24 cellular contexts compared by ENCODE assay signal in the genomic region with DNA sequence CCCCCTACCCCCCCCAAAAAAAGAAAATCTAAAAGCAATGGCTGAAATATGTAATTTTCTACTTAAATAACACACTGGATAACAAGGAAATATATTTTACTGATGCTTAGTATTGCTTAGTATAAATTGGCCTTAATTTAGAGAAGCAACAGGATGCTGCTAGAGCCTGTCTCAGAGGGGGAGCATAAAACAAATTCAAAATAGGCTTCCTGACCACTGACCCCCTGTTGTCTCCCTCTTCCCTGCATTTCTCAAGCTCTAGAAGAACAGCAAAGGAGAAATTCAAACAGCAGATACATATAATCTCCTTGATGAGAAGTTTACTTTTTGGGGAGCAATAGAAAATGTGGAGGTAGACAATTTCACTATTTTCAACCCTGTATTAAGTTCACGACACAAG.
DNase-seq lines count a peak whose midpoint lies in the region; ATAC-seq, FAIRE-seq and TF ChIP-seq lines count a peak whose summit lies in the region.
"Had no signal": no experiment of that assay in that cellular context is flagged by ENCODE, and none has a peak within 500 bp of the region (broad histone marks: within the 10 kb centered on the region; RNA-seq: fewer than 3 reads in every experiment).

No MANE protein-coding gene starts in this region.

- H2AFZ ChIP-seq in GM23248 (peak overlapping the region; percentile 15; the same call in 1 of the 2 replicates), OCI-LY1 (ENCODE audit: low read length) (0 out of 2 replicates have a peak overlapping the region, but pooled peaks have one; percentile 40)

- in situ Hi-C loops in GM23248 (cut with MboI) = no loop called here

- no peaks in the 10 kb centered on the region for H3K27me3 ChIP-seq in GM23248 (replicated peaks; ENCODE audit: insufficient read depth)
- H3K27me3 ChIP-seq in OCI-LY1 (ENCODE audit: insufficient read depth, low read length) = no peaks in the 10 kb centered on the region
- H3K27me3 ChIP-seq in WERI-Rb-1 (ENCODE audit: insufficient read depth, low read depth, severe bottlenecking) = no peaks in the 10 kb centered on the region
- H3K27me3 ChIP-seq: BLaER1 had no signal

- H3K9me2 ChIP-seq in GM23248 (ENCODE audit: insufficient read depth) (no peaks in the 10 kb centered on the region), OCI-LY1 (ENCODE audit: low read depth, low read length) (no peaks in the 10 kb centered on the region)

- DNase-seq in GM23248 (no peak), iPS DF 19.7 (ENCODE audit: low read depth, low spot score) (peak; percentile 9), smooth muscle cell of the brain vasculature (ENCODE audit: low read depth, low spot score) (peak; percentile 44), WERI-Rb-1 (no peak), RCC 7860 (ENCODE audit: low spot score) (no peak)
- DNase-seq: CD4-positive, CD25-positive, alpha-beta regulatory T cell; GOT3; HCEC 1CT; NCI-H1092 treated with DMSO at 0.1 percent for 48 hours; NCI-H1436; NCI-H187 treated with DMSO at 0.1 percent for 48 hours; NCI-H2171 treated with DMSO at 0.1 percent for 48 hours; NCI-H345; NCI-H510A treated with DMSO at 0.1 percent for 48 hours; NCI-H774; NK-92 treated with Interleukin-12 subunit alpha and Interleukin-12 subunit beta, amount 100 ng/mL, for 24 hours; SHP77 treated with DMSO at 0.1 percent for 48 hours had no signal

- H3K4me1 ChIP-seq in GM23248 (ENCODE audit: insufficient read depth) (no peaks in the 10 kb centered on the region), OCI-LY1 (ENCODE audit: insufficient read depth, low read length, severe bottlenecking) (peaks cover 3% of the 10 kb centered on the region)

- H4K20me1 ChIP-seq in GM23248 (ENCODE audit: insufficient read depth) = no peaks in the 10 kb centered on the region
- H4K20me1 ChIP-seq in OCI-LY1 (ENCODE audit: insufficient read depth, low read length) = no peaks in the 10 kb centered on the region
- H4K20me1 ChIP-seq: BLaER1 had no signal

- no peak overlapping the region for H3K4me2 ChIP-seq in GM23248 (ENCODE audit: unreplicated experiment)
- no peak overlapping the region for H3K4me2 ChIP-seq in OCI-LY1 (ENCODE audit: low read length)
- H3K4me2 ChIP-seq: BLaER1 had no signal

- no peak overlapping the region for H3K27ac ChIP-seq in GM23248
- no peak overlapping the region for H3K27ac ChIP-seq in OCI-LY1 (ENCODE audit: low read depth, low read length, poor library complexity, severe bottlenecking)
- H3K27ac ChIP-seq in WERI-Rb-1 = no peak overlapping the region
- H3K27ac ChIP-seq: BLaER1, HL-60, SK-N-MC had no signal

- H3K36me3 ChIP-seq in GM23248 (ENCODE audit: low read depth) (peaks cover 4% of the 10 kb centered on the region; the same call in 1 of the 2 replicates), OCI-LY1 (ENCODE audit: insufficient read depth, low read length) (no peaks in the 10 kb centered on the region), WERI-Rb-1 (no peaks in the 10 kb centered on the region)
- H3K36me3 ChIP-seq: BLaER1 had no signal

- ATAC-seq in HG03521 (IDR thresholded peaks at IDR 0.05; ENCODE audit: unreplicated experiment) = no peak
- ATAC-seq: Panc1 had no signal

- 90 to 93% methylated on average over 1 of the region's 1 CpG for WGBS in GM23248 (ENCODE audit: low coverage in 1 of 2, low lambda C conversion rate in 2 of 2, missing lambda C conversion rate in 2 of 2), 2 experiments

- no peak for FAIRE-seq in RCC 7860 (lab: Jason Lieb, UNC)
- FAIRE-seq: GM18507 had no signal

- H3K9ac ChIP-seq in GM23248 (no peak overlapping the region), OCI-LY1 (ENCODE audit: low read length) (no peak overlapping the region)
- H3K9ac ChIP-seq: BLaER1 had no signal

- TF ChIP-seq CTCF in OCI-LY1 (IDR thresholded peaks at IDR 0.05; ENCODE audit: low read length) (no peak), WERI-Rb-1 (IDR thresholded peaks at IDR 0.05; ENCODE audit: low read depth, low read length) (no peak)

- H3K79me2 ChIP-seq in GM23248 (ENCODE audit: insufficient read depth) = no peaks in the 10 kb centered on the region
- no peaks in the 10 kb centered on the region for H3K79me2 ChIP-seq in OCI-LY1 (ENCODE audit: insufficient read depth, low read length)

- H3F3A ChIP-seq in GM23248 (ENCODE audit: insufficient read depth) = no peaks in the 10 kb centered on the region
- H3F3A ChIP-seq in OCI-LY1 (ENCODE audit: insufficient read depth, low read length) = no peaks in the 10 kb centered on the region

- no peak overlapping the region for H3K4me3 ChIP-seq in GM23248
- no peak overlapping the region for H3K4me3 ChIP-seq in OCI-LY1 (ENCODE audit: low read depth, low read length, poor library complexity, severe bottlenecking)
- H3K4me3 ChIP-seq in WERI-Rb-1 (ENCODE audit: low read depth, low read length) = no peak overlapping the region
- H3K4me3 ChIP-seq: BLaER1, SK-N-MC had no signal

- H3K9me3 ChIP-seq in GM23248 (ENCODE audit: low read depth) (peaks cover 4% of the 10 kb centered on the region), OCI-LY1 (ENCODE audit: low read length) (peaks cover 18% of the 10 kb centered on the region), WERI-Rb-1 (ENCODE audit: severe bottlenecking) (peaks cover 2% of the 10 kb centered on the region)

Comparison
In these comparisons a context has a peak if more than half of its experiments do, and no peak if none do; other contexts are left out.
1. DNase-seq: peak in iPS DF 19.7 (single experiment) and smooth muscle cell of the brain vasculature (single experiment); none in GM23248 (single experiment), WERI-Rb-1 (single experiment) and RCC 7860 (single experiment).